In genomic region chr20:37511605-37512275, GRCh38 we compare ENCODE assay signal across 18 cellular contexts. TPM values are rescaled to one million over a fixed set of nuclear protein-coding genes. Genes with fewer than 3 reads are reported as not detected.
DNase-seq lines count a peak whose midpoint lies in the region; ATAC-seq and TF ChIP-seq lines count a peak whose summit lies in the region.
"Had no signal": no experiment of that assay in that cellular context is flagged by ENCODE, and none has a peak within 500 bp of the region (broad histone marks: within the 10 kb centered on the region; RNA-seq: fewer than 3 reads in every experiment).

No MANE protein-coding gene starts in this region.

- no peaks in the 10 kb centered on the region for H3K27me3 ChIP-seq in adipocyte (replicated peaks; ENCODE audit: control insufficient read depth, insufficient read depth, low read length)
- H3K27me3 ChIP-seq: BLaER1 had no signal

- TF ChIP-seq CTCF in AG09319 (IDR thresholded peaks at IDR 0.05; ENCODE audit: low read depth, low read length) = no peak
- TF ChIP-seq CTCF in HFFc6 (IDR thresholded peaks at IDR 0.05) = no peak
- TF ChIP-seq CTCF in glutamatergic neuron (IDR thresholded peaks at IDR 0.05; ENCODE audit: partially characterized antibody, unreplicated experiment) = no peak

- DNase-seq in AG09319 (ENCODE audit: extremely low read depth, low read depth) = peak; percentile 49
- peak; percentile 84 for DNase-seq in HFFc6
- DNase-seq in adipocyte (ENCODE audit: low read depth) = peak; percentile 77
- no peak for DNase-seq in glutamatergic neuron
- no peak for DNase-seq in stimulated activated CD4-positive, alpha-beta T cell treated with anti-CD3 and anti-CD28 coated beads, Interleukin-1b, Interleukin-23, amount 100 ng/mL, for 48 hours
- DNase-seq: activated naive CD4-positive, alpha-beta T cell; erythroblast; GOT3; NCI-H1092; NCI-H748 treated with DMSO at 0.1 percent for 48 hours; SHP77 treated with DMSO at 0.1 percent for 48 hours had no signal

- peaks cover 51% of the 10 kb centered on the region for H3K36me3 Mint-ChIP-seq in HFFc6 (ENCODE audit: low read depth)
- no peaks in the 10 kb centered on the region for H3K36me3 Mint-ChIP-seq in glutamatergic neuron (ENCODE audit: unreplicated experiment)

- peak overlapping the region; percentile 27 for H3K4me3 Mint-ChIP-seq in HFFc6
- H3K4me3 Mint-ChIP-seq in glutamatergic neuron (ENCODE audit: unreplicated experiment) = peak overlapping the region; percentile 43
- H3K4me3 Mint-ChIP-seq: central memory CD8-positive, alpha-beta T cell; mesothelial cell of epicardium had no signal

- H3K27ac Mint-ChIP-seq in HFFc6 (peak overlapping the region; percentile 76), glutamatergic neuron (ENCODE audit: unreplicated experiment) (no peak overlapping the region)
- H3K27ac Mint-ChIP-seq: mesothelial cell of epicardium had no signal

- no peaks in the 10 kb centered on the region for H3K9me3 ChIP-seq in adipocyte (ENCODE audit: control insufficient read depth, low read length)
- H3K9me3 ChIP-seq: BLaER1 had no signal

- ATAC-seq in HG02763 (IDR thresholded peaks at IDR 0.05; ENCODE audit: unreplicated experiment) (no peak), GM21526 (IDR thresholded peaks at IDR 0.05; ENCODE audit: low FRiP score, unreplicated experiment) (no peak), HG03196 (IDR thresholded peaks at IDR 0.05; ENCODE audit: unreplicated experiment) (no peak)

- H3K36me3 ChIP-seq in adipocyte (ENCODE audit: control insufficient read depth, insufficient read depth, low read length, severe bottlenecking) = peaks cover 85% of the 10 kb centered on the region

- peaks cover 9% of the 10 kb centered on the region for H3K4me1 ChIP-seq in adipocyte (ENCODE audit: control insufficient read depth, insufficient read depth, low read length)
- H3K4me1 ChIP-seq: parathyroid adenoma had no signal

- H3K27me3 Mint-ChIP-seq in HFFc6 (ENCODE audit: insufficient read depth) (peaks cover 2% of the 10 kb centered on the region), glutamatergic neuron (ENCODE audit: unreplicated experiment) (no peaks in the 10 kb centered on the region)
- H3K27me3 Mint-ChIP-seq: central memory CD8-positive, alpha-beta T cell had no signal

- H3K9ac ChIP-seq in adipocyte (ENCODE audit: low read length) = no peak overlapping the region
- H3K9ac ChIP-seq: BLaER1, parathyroid adenoma had no signal

- no peak overlapping the region for H3K4me3 ChIP-seq in adipocyte (ENCODE audit: low read length)
- H3K4me3 ChIP-seq: BLaER1 had no signal

- H3K4me1 Mint-ChIP-seq in HFFc6 (ENCODE audit: low read depth) = peaks cover 46% of the 10 kb centered on the region
- H3K4me1 Mint-ChIP-seq in glutamatergic neuron (ENCODE audit: low read depth, unreplicated experiment) = peaks cover 27% of the 10 kb centered on the region

- H3K9me3 Mint-ChIP-seq in HFFc6 (no peaks in the 10 kb centered on the region), glutamatergic neuron (ENCODE audit: unreplicated experiment) (peaks cover 7% of the 10 kb centered on the region)
- H3K9me3 Mint-ChIP-seq: central memory CD8-positive, alpha-beta T cell; mesothelial cell of epicardium had no signal

RNA-seq across cellular contexts. Expression of gene NNAT, which starts 9.3 kb away (rescaled TPM):
- not detected for total RNA-seq in HFFc6 (2021; fragmentation: NEBNext Ultra II Directional; extraction: Animal tissue kit (Norgen Biotek cat#: 25700))
- total RNA-seq in glutamatergic neuron (ENCODE audit: unreplicated experiment) = 1,047 TPM

RNA-seq across cellular contexts. Expression of gene BLCAP, which starts 15.9 kb away (rescaled TPM):
- 100 to 1,000 TPM in 2 of 6 experiments, 10 to 100 TPM in 4; 83.7 to 110 (median 97.3) TPM for total RNA-seq in HFFc6 (2021; fragmentation: NEBNext Ultra II Directional; extraction: Animal tissue kit (Norgen Biotek cat#: 25700))
- total RNA-seq in glutamatergic neuron (ENCODE audit: unreplicated experiment) = 97.2 TPM

Comparison
In these comparisons a context has a peak if more than half of its experiments do, and no peak if none do; other contexts are left out.
1. DNase-seq: peak in AG09319 (single experiment), HFFc6 (single experiment) and adipocyte (single experiment); none in glutamatergic neuron (single experiment) and stimulated activated CD4-positive, alpha-beta T cell treated with anti-CD3 and anti-CD28 coated beads, Interleukin-1b, Interleukin-23, amount 100 ng/mL, for 48 hours (single experiment).
2. RNA of gene NNAT, which starts 9.3 kb away (total RNA-seq): 1,047 TPM in glutamatergic neuron (single experiment); not detected in HFFc6; every median in the first group is over 1,000 times any median in the second.